In the genomic region with DNA sequence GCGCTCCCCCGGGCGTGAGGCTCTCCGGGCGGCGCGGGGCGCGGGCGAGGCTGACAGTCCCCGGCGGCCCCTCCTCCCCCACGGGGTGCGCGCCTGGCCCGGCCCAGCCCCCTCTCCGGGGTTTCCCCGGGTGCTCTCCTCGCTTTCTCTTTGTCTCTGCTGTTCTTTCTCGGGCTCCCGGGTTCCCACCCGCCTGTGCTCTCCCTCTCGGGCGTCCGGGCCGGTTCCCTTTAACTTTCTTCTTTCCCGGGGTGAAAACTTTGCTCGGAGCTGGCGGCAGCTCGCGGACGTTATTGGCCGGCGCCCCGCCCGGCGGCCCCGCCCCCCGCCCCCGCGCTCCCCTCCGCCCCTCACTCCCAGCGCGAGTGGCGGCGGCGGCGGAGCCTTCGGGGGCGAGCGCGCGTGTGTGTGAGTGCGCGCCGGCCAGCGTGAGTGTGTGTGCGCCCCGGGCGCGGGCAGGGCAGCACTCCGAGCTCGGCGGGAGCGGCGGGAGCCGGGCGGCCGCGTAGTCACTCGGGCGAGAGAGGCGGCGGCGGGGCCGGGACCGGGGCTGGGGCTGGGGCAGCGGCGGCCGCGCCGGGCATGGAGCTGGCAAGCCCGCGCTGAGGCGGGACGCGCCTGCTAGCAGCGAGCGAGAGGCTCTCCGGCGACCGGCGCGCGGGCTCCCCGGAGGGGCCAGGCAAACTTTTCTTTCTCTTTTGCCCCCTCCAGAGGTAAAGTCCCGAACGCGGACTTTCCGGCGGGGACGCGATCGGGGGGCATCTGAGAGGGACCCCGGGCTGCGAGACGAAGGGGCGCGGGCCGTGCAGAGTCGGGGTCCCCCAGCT, we compare ENCODE assay signal across 7 cellular contexts. TPM values are rescaled to one million over a fixed set of nuclear protein-coding genes. Genes with fewer than 3 reads are reported as not detected.
DNase-seq lines count a peak whose midpoint lies in the region; ATAC-seq, FAIRE-seq and TF ChIP-seq lines count a peak whose summit lies in the region.

Gene NTN1 (plus strand): TSS at position 353 of the 827 bp plus-strand sequence. CDS start 864 bp downstream, outside the sequence.

- FAIRE-seq in kidney (lab: Jason Lieb, UNC) = no peak

- CTCF ChIA-PET in mammary epithelial cell (lab: Charles Lee; ENCODE audit: low non-redundant PET) = no interaction called here

- TF ChIP-seq CTCF in mammary epithelial cell (conservative IDR thresholded peaks at IDR 0.05 in 1 of 2, IDR thresholded peaks at IDR 0.05 in 1 of 2; ENCODE audit: extremely low read depth in 1 of 2, insufficient read depth in 1 of 2, low read depth in 1 of 2, low read length in 2 of 2) = no peak
- no peak for TF ChIP-seq CTCF in kidney (IDR thresholded peaks at IDR 0.05; ENCODE audit: borderline replicate concordance, extremely low read depth, insufficient read depth)

- in situ Hi-C loops in mammary epithelial cell (cut with MboI; ENCODE audit: low sequenced_read_pairs in 2 of 2) = no loop called here

- H3K4me3 ChIP-seq in mammary epithelial cell (replicated peaks in 1 of 3; ENCODE audit: insufficient read depth in 1 of 3, low read depth in 2 of 3, low read length in 3 of 3) = peak within 1 kb of the TSS; percentile 66 to 75 (median 72)
- H3K4me3 ChIP-seq in kidney (ENCODE audit: low read length in 2 of 2) = peak within 1 kb of the TSS; percentile 29 to 39

- H3K36me3 ChIP-seq in mammary epithelial cell (ENCODE audit: insufficient read depth, low read length) = no peaks in the 10 kb centered on the region
- no peaks in the 10 kb centered on the region for H3K36me3 ChIP-seq in kidney (ENCODE audit: control insufficient read depth in 1 of 2, insufficient read depth in 2 of 2, low read length in 2 of 2)

- ATAC-seq in GM18520 (IDR thresholded peaks at IDR 0.05; ENCODE audit: unreplicated experiment) (peak; percentile 40), HG03095 (IDR thresholded peaks at IDR 0.05; ENCODE audit: unreplicated experiment) (peak; percentile 58)

- H3K9ac ChIP-seq in mammary epithelial cell (ENCODE audit: insufficient read depth, low read length) = peak within 1 kb of the TSS; percentile 50
- H3K9ac ChIP-seq in kidney (ENCODE audit: low read length in 2 of 2) = peak within 1 kb of the TSS in 1 of 2 donors; percentile 26

- peak within 1 kb of the TSS; percentile 93 for H2AFZ ChIP-seq in mammary epithelial cell (ENCODE audit: low read depth, low read length)

- peaks cover 20% of the 10 kb centered on the region for H3K4me1 ChIP-seq in mammary epithelial cell (ENCODE audit: insufficient read depth, low read length)
- H3K4me1 ChIP-seq in kidney (ENCODE audit: control insufficient read depth in 1 of 2, insufficient read depth in 1 of 2, low read depth in 1 of 2, low read length in 2 of 2) = peaks cover 0 to 16% of the 10 kb centered on the region in 2 donors

- H3K27ac ChIP-seq in mammary epithelial cell (ENCODE audit: insufficient read depth, low read depth, low read length) (no peak within 1 kb of the TSS), kidney (ENCODE audit: low read depth in 2 of 2, low read length in 2 of 2) (no peak within 1 kb of the TSS)

- H4K20me1 ChIP-seq in mammary epithelial cell (ENCODE audit: insufficient read depth, low read length) = peaks cover 4% of the 10 kb centered on the region

- peak within 1 kb of the TSS; percentile 89 for H3K4me2 ChIP-seq in mammary epithelial cell (ENCODE audit: insufficient read depth, low read depth, low read length)

- no TSS peak for BruUV-seq in mammary epithelial cell (replicated peaks; lab: Mats Ljungman, UMichigan)

- H3K9me3 ChIP-seq in mammary epithelial cell (replicated peaks; ENCODE audit: insufficient read depth, low read length) (no peaks in the 10 kb centered on the region), kidney (ENCODE audit: control insufficient read depth in 1 of 2, low read length in 2 of 2) (no peaks in the 10 kb centered on the region)

- peak in 4 of 5 experiments; percentile 37 to 46 (median 44) for DNase-seq in T-helper 2 cell
- DNase-seq in mammary epithelial cell = peak; percentile 61
- peak; percentile 78 for DNase-seq in kidney
- peak in 3 of 4 experiments; percentile 40 to 60 (median 52) for DNase-seq in stimulated activated CD4-positive, alpha-beta T cell treated with anti-CD3 and anti-CD28 coated beads, Interleukin-1b, Interleukin-23, amount 100 ng/mL, for 24 hours (ENCODE audit: low read depth in 4 of 4, low spot score in 1 of 4)
- DNase-seq in cerebellar cortex (ENCODE audit: low spot score) = no peak

- dilution Hi-C loops in mammary epithelial cell (cut with HindIII; ENCODE audit: low sequenced_read_pairs) = no loop called here

- H3K27me3 ChIP-seq in mammary epithelial cell (ENCODE audit: insufficient read depth, low read length) = peaks cover 7% of the 10 kb centered on the region

- 2% methylated on average over 7 of the region's 111 CpGs for WGBS in mammary epithelial cell (ENCODE audit: low coverage, missing lambda C conversion rate)

- intact Hi-C loops in mammary epithelial cell (cut with micrococcal nuclease) (no loop called here), kidney (cut with DNase I) (no loop called here)

- peaks cover 5% of the 10 kb centered on the region for H3K79me2 ChIP-seq in mammary epithelial cell (ENCODE audit: insufficient read depth, low read length)

RNA-seq across cellular contexts. Expression of gene NTN1, which starts in this region (rescaled TPM):
- total RNA-seq in mammary epithelial cell (10 to 100 TPM in 1 of 2 donors, 1 to 10 TPM in 1; 5.2 to 18.6 TPM), kidney (1.8 TPM)
- polyA plus RNA-seq in mammary epithelial cell (9.3 TPM), kidney (ENCODE audit: insufficient read depth, low read depth, low replicate concordance) (1.8 TPM)
- 6.0 TPM for polyA minus RNA-seq in mammary epithelial cell
